ENCODE assay signal across 8 cellular contexts in genomic region chr6:131061041-131061770, GRCh38. TPM values are rescaled to one million over a fixed set of nuclear protein-coding genes. Genes with fewer than 3 reads are reported as not detected.
DNase-seq lines count a peak whose midpoint lies in the region; ATAC-seq and TF ChIP-seq lines count a peak whose summit lies in the region.

No MANE protein-coding gene starts in this region.

- no peaks in the 10 kb centered on the region for H3K9me3 ChIP-seq in HAP-1

- no peaks in the 10 kb centered on the region for H3K36me3 ChIP-seq in HAP-1 (replicated peaks)

- intact Hi-C loops in CD14-positive monocyte (cut with micrococcal nuclease), result no loop called here

- peaks cover 5 to 17% (median 9%) of the 10 kb centered on the region in 7 donors for H3K9me3 Mint-ChIP-seq in CD14-positive monocyte
- H3K9me3 Mint-ChIP-seq in activated naive CD8-positive, alpha-beta T cell (ENCODE audit: low read depth), result peaks cover 6% of the 10 kb centered on the region
- H3K9me3 Mint-ChIP-seq in type B pancreatic cell, result no peaks in the 10 kb centered on the region

- H3K4me1 ChIP-seq in HAP-1, result peaks cover 16% of the 10 kb centered on the region

- H3K27me3 ChIP-seq in HAP-1 (ENCODE audit: low read depth), result no peaks in the 10 kb centered on the region

- in situ Hi-C loops in HAP-1 (cut with MboI; ENCODE audit: low sequenced_read_pairs), result no loop called here

- H3K4me1 Mint-ChIP-seq in CD14-positive monocyte, result peaks cover 19% of the 10 kb centered on the region
- peaks cover 25% of the 10 kb centered on the region for H3K4me1 Mint-ChIP-seq in activated naive CD8-positive, alpha-beta T cell (ENCODE audit: low read depth)
- H3K4me1 Mint-ChIP-seq in type B pancreatic cell (ENCODE audit: unreplicated experiment), result peaks cover 25% of the 10 kb centered on the region

- no peak overlapping the region for H3K27ac Mint-ChIP-seq in CD14-positive monocyte
- peak overlapping the region; percentile 69 for H3K27ac Mint-ChIP-seq in activated naive CD8-positive, alpha-beta T cell
- peak overlapping the region; percentile 17 for H3K27ac Mint-ChIP-seq in type B pancreatic cell

- H3K27me3 Mint-ChIP-seq in CD14-positive monocyte (ENCODE audit: low read depth in 3 of 3) (peaks cover 2 to 20% (median 13%) of the 10 kb centered on the region in 3 donors), type B pancreatic cell (peaks cover 17% of the 10 kb centered on the region)
- no peaks in the 10 kb centered on the region for H3K27me3 Mint-ChIP-seq in activated naive CD8-positive, alpha-beta T cell

- peak overlapping the region; percentile 82 to 92 for H3K4me3 Mint-ChIP-seq in CD14-positive monocyte
- H3K4me3 Mint-ChIP-seq in activated naive CD8-positive, alpha-beta T cell, result peak overlapping the region; percentile 82
- peak overlapping the region; percentile 85 for H3K4me3 Mint-ChIP-seq in type B pancreatic cell

- no peak for TF ChIP-seq CTCF in CD14-positive monocyte (IDR thresholded peaks at IDR 0.05)
- no peak for TF ChIP-seq CTCF in type B pancreatic cell (conservative IDR thresholded peaks at IDR 0.05)

- DNase-seq in CD14-positive monocyte (ENCODE audit: low spot score) (no peak), HAP-1 (ENCODE audit: low spot score in 2 of 2) (peak in 1 of 2 experiments; percentile 33), kidney tubule cell (ENCODE audit: low spot score) (peak; percentile 88), type B pancreatic cell (ENCODE audit: extremely low spot score, unreplicated experiment) (no peak), left lobe of liver (ENCODE audit: low spot score) (no peak), NOMO-1 treated with DMSO at 0.1 percent for 48 hours (lab: John Stamatoyannopoulos, UW; ENCODE audit: unreplicated experiment) (no peak)
- DNase-seq in stimulated activated CD4-positive, alpha-beta T cell treated with anti-CD3 and anti-CD28 coated beads, Interleukin-4, amount 100 ng/mL, for 1 hour, result no peak

- H3K36me3 Mint-ChIP-seq in CD14-positive monocyte (peaks cover 0 to 3% of the 10 kb centered on the region in 2 donors), type B pancreatic cell (peaks cover 2% of the 10 kb centered on the region)
- H3K36me3 Mint-ChIP-seq in activated naive CD8-positive, alpha-beta T cell, result peaks cover 3% of the 10 kb centered on the region

- no peak for ATAC-seq in left lobe of liver

- peak overlapping the region; percentile 81 for H3K4me3 ChIP-seq in HAP-1

RNA-seq across cellular contexts. Expression of gene EPB41L2, which starts 1.8 kb away (rescaled TPM):
- 1 to 10 TPM; 3.4 to 4.6 TPM for polyA plus RNA-seq in CD14-positive monocyte
- total RNA-seq in type B pancreatic cell (ENCODE audit: low replicate concordance) (20.5 and 74.8 TPM in 2 replicates), left lobe of liver (18.7 TPM)

Comparison
In these comparisons a context has a peak if more than half of its experiments do, and no peak if none do; other contexts are left out.
1. H3K27ac Mint-ChIP-seq: peak in activated naive CD8-positive, alpha-beta T cell (single experiment) and type B pancreatic cell (single experiment); none in CD14-positive monocyte (0 of 7).
2. Peak in every context shown above with its lines, with median percentiles within 50 percentile points of each other: H3K4me3 Mint-ChIP-seq.